ENCODE assay signal across 20 cellular contexts in genomic region chr5:113057437-113058052, GRCh38.
DNase-seq lines count a peak whose midpoint lies in the region; ATAC-seq and TF ChIP-seq lines count a peak whose summit lies in the region.
"Had no signal": no experiment of that assay in that cellular context is flagged by ENCODE, and none has a peak within 500 bp of the region (broad histone marks: within the 10 kb centered on the region; RNA-seq: fewer than 3 reads in every experiment).

No MANE protein-coding gene starts in this region.

- H3K23ac ChIP-seq in mesenchymal stem cell (ENCODE audit: low read length in 2 of 2): no peak overlapping the region

- peak overlapping the region in 1 of 2 experiments; percentile 33 for H3K18ac ChIP-seq in mesenchymal stem cell (ENCODE audit: low read depth in 1 of 2, low read length in 2 of 2)

- peak overlapping the region in 1 of 2 experiments; percentile 61 for H3K4ac ChIP-seq in mesenchymal stem cell (ENCODE audit: low read depth in 1 of 2, low read length in 2 of 2)

- no peak for TF ChIP-seq CTCF in right atrium auricular region (IDR thresholded peaks at IDR 0.05)
- TF ChIP-seq CTCF in VCaP (conservative IDR thresholded peaks at IDR 0.05): peak; percentile 43
- TF ChIP-seq CTCF in gastroesophageal sphincter (IDR thresholded peaks at IDR 0.05): no peak

- no peak overlapping the region for H2BK5ac ChIP-seq in mesenchymal stem cell (ENCODE audit: low read depth, low read length, poor library complexity, severe bottlenecking)

- H3K27ac Mint-ChIP-seq in stimulated activated effector memory CD8-positive, alpha-beta T cell treated with anti-CD3 and anti-CD28 coated beads, Interleukin-12 subunit alpha, Interleukin-12 subunit beta, amount 100 ng/mL, for 72 hours: peak overlapping the region; percentile 11
- H3K27ac Mint-ChIP-seq: activated CD4-positive, alpha-beta T cell treated with anti-CD3 and anti-CD28 coated beads, Interleukin-2, amount 10 ng/mL, durations not matched to agents 7 days and 5 days; stimulated activated naive B cell treated with anti-CD40 and anti-IgM and Interleukin-4, amounts not matched to agents 10 μg/mL and 1 μg/mL and 100 μg/mL, for 72 hours had no signal

- H3K27ac ChIP-seq in right atrium auricular region: no peak overlapping the region
- H3K27ac ChIP-seq in VCaP: no peak overlapping the region
- no peak overlapping the region for H3K27ac ChIP-seq in mesenchymal stem cell (ENCODE audit: low read length, poor library complexity, severe bottlenecking)
- no peak overlapping the region for H3K27ac ChIP-seq in gastroesophageal sphincter
- H3K27ac ChIP-seq: adrenal gland, breast epithelium, C4-2B, thyroid gland had no signal

- TF ChIP-seq EP300 in gastroesophageal sphincter (IDR thresholded peaks at IDR 0.05): no peak

- no peak overlapping the region for H3K4me2 ChIP-seq in mesenchymal stem cell (ENCODE audit: low read length, poor library complexity, severe bottlenecking)

- peaks cover 12% of the 10 kb centered on the region for H3K4me1 Mint-ChIP-seq in stimulated activated effector memory CD8-positive, alpha-beta T cell treated with anti-CD3 and anti-CD28 coated beads, Interleukin-12 subunit alpha, Interleukin-12 subunit beta, amount 100 ng/mL, for 72 hours

- no peak overlapping the region for H3K9ac ChIP-seq in mesenchymal stem cell (ENCODE audit: low read length)

- TF ChIP-seq POLR2A in gastroesophageal sphincter (IDR thresholded peaks at IDR 0.05): no peak

- H3K36me3 ChIP-seq in right atrium auricular region (no peaks in the 10 kb centered on the region), mesenchymal stem cell (ENCODE audit: control insufficient read depth in 1 of 2, insufficient read depth in 2 of 2, low read depth in 1 of 2, low read length in 2 of 2) (peaks cover 21 to 40% of the 10 kb centered on the region in 2 experiments), gastroesophageal sphincter (peaks cover 0 to 37% of the 10 kb centered on the region in 2 donors)
- H3K36me3 ChIP-seq: adrenal gland, breast epithelium, MG63, thyroid gland had no signal

- no peaks in the 10 kb centered on the region for H3K9me3 Mint-ChIP-seq in stimulated activated effector memory CD8-positive, alpha-beta T cell treated with anti-CD3 and anti-CD28 coated beads, Interleukin-12 subunit alpha, Interleukin-12 subunit beta, amount 100 ng/mL, for 72 hours
- H3K9me3 Mint-ChIP-seq: activated CD4-positive, alpha-beta T cell treated with anti-CD3 and anti-CD28 coated beads, Interleukin-2, amount 10 ng/mL, durations not matched to agents 7 days and 5 days; stimulated activated naive B cell treated with anti-CD40 and anti-IgM and Interleukin-4, amounts not matched to agents 10 μg/mL and 1 μg/mL and 100 μg/mL, for 72 hours had no signal

- H2BK120ac ChIP-seq in mesenchymal stem cell (ENCODE audit: low read depth, low read length): no peak overlapping the region

- H4K8ac ChIP-seq in mesenchymal stem cell (ENCODE audit: low read length): no peak overlapping the region

- 86% methylated on average over 15 of the region's 15 CpGs for WGBS in mesenchymal stem cell
- 78 to 95% methylated on average over 4 to 12 of the region's 15 CpGs for WGBS in gastroesophageal sphincter (ENCODE audit: low coverage in 1 of 2), 2 donors

- ATAC-seq in Right ventricle myocardium superior (ENCODE audit: poor library complexity) (peak; percentile 38), gastroesophageal sphincter (no peak)
- ATAC-seq in stimulated activated effector memory CD8-positive, alpha-beta T cell treated with anti-CD3 and anti-CD28 coated beads, Interleukin-12 subunit alpha, Interleukin-12 subunit beta, amount 100 ng/mL, for 72 hours: no peak
- ATAC-seq: Right ventricle myocardium inferior; stimulated activated naive B cell treated with anti-CD40 and anti-IgM and Interleukin-4, amounts not matched to agents 10 μg/mL and 1 μg/mL and 100 μg/mL, for 72 hours had no signal

- no peak overlapping the region for H3K4me3 ChIP-seq in right atrium auricular region
- no peak overlapping the region for H3K4me3 ChIP-seq in mesenchymal stem cell (ENCODE audit: insufficient read depth in 1 of 2, low read depth in 1 of 2, low read length in 2 of 2)
- H3K4me3 ChIP-seq in gastroesophageal sphincter: no peak overlapping the region
- H3K4me3 ChIP-seq: adrenal gland, breast epithelium, lung, MG63, thyroid gland had no signal

- intact Hi-C loops in Right ventricle myocardium superior (cut with DNase I): no loop called here

- H3K4me3 Mint-ChIP-seq in stimulated activated effector memory CD8-positive, alpha-beta T cell treated with anti-CD3 and anti-CD28 coated beads, Interleukin-12 subunit alpha, Interleukin-12 subunit beta, amount 100 ng/mL, for 72 hours: no peak overlapping the region
- H3K4me3 Mint-ChIP-seq: activated CD4-positive, alpha-beta T cell treated with anti-CD3 and anti-CD28 coated beads, Interleukin-2, amount 10 ng/mL, durations not matched to agents 7 days and 5 days; stimulated activated naive B cell treated with anti-CD40 and anti-IgM and Interleukin-4, amounts not matched to agents 10 μg/mL and 1 μg/mL and 100 μg/mL, for 72 hours had no signal

- H3K36me3 Mint-ChIP-seq in stimulated activated effector memory CD8-positive, alpha-beta T cell treated with anti-CD3 and anti-CD28 coated beads, Interleukin-12 subunit alpha, Interleukin-12 subunit beta, amount 100 ng/mL, for 72 hours: no peaks in the 10 kb centered on the region
- H3K36me3 Mint-ChIP-seq: stimulated activated naive B cell treated with anti-CD40 and anti-IgM and Interleukin-4, amounts not matched to agents 10 μg/mL and 1 μg/mL and 100 μg/mL, for 72 hours had no signal

- no peak for DNase-seq in Right ventricle myocardium superior
- DNase-seq in right atrium auricular region (ENCODE audit: low spot score): no peak
- no peak for DNase-seq in mesenchymal stem cell
- DNase-seq in stimulated activated effector memory CD8-positive, alpha-beta T cell treated with anti-CD3 and anti-CD28 coated beads, Interleukin-12 subunit alpha, Interleukin-12 subunit beta, amount 100 ng/mL, for 72 hours (ENCODE audit: low spot score in 2 of 2): no peak
- DNase-seq in activated gamma-delta T cell (lab: John Stamatoyannopoulos, UW): no peak
- no peak for DNase-seq in RPMI8226
- DNase-seq: activated CD4-positive, alpha-beta T cell treated with anti-CD3 and anti-CD28 coated beads, Interleukin-2, amount 10 ng/mL, durations not matched to agents 7 days and 5 days; cortex of kidney; GF-D8; hippocampal formation; MG63; stimulated activated naive B cell treated with anti-CD40 and anti-IgM and Interleukin-4, amounts not matched to agents 10 μg/mL and 1 μg/mL and 100 μg/mL, for 72 hours had no signal

- H3K4me1 ChIP-seq in right atrium auricular region (peaks cover 0 to 22% of the 10 kb centered on the region in 2 donors), mesenchymal stem cell (ENCODE audit: control insufficient read depth, insufficient read depth, low read depth, low read length) (peaks cover 24% of the 10 kb centered on the region), gastroesophageal sphincter (peaks cover 0 to 20% (median 0%) of the 10 kb centered on the region in 3 donors)
- H3K4me1 ChIP-seq: breast epithelium had no signal

- peak overlapping the region; percentile 18 for H4K91ac ChIP-seq in mesenchymal stem cell (ENCODE audit: low read length)

- no peaks in the 10 kb centered on the region for H3K27me3 ChIP-seq in right atrium auricular region
- no peaks in the 10 kb centered on the region for H3K27me3 ChIP-seq in mesenchymal stem cell (ENCODE audit: control insufficient read depth in 1 of 2, insufficient read depth in 1 of 2, low read length in 2 of 2)
- no peaks in the 10 kb centered on the region for H3K27me3 ChIP-seq in gastroesophageal sphincter
- H3K27me3 ChIP-seq: adrenal gland, breast epithelium, MG63, thyroid gland had no signal

- no peak overlapping the region for H2AK5ac ChIP-seq in mesenchymal stem cell (ENCODE audit: low read length, severe bottlenecking)

- peak overlapping the region in 1 of 2 experiments; percentile 24 for H2BK12ac ChIP-seq in mesenchymal stem cell (ENCODE audit: low read length in 2 of 2)

- H2AFZ ChIP-seq in mesenchymal stem cell (ENCODE audit: low read depth, low read length): no peak overlapping the region

- H2BK15ac ChIP-seq in mesenchymal stem cell (ENCODE audit: low read depth, poor library complexity, severe bottlenecking): peak overlapping the region; percentile 31

- H3K79me1 ChIP-seq in mesenchymal stem cell (replicated peaks; ENCODE audit: low read length, poor library complexity, severe bottlenecking): peaks cover 3% of the 10 kb centered on the region

- no peak overlapping the region for H3K14ac ChIP-seq in mesenchymal stem cell (ENCODE audit: low read length in 2 of 2)

- no peaks in the 10 kb centered on the region for H3K9me3 ChIP-seq in right atrium auricular region
- H3K9me3 ChIP-seq in mesenchymal stem cell (ENCODE audit: control insufficient read depth, low read length): no peaks in the 10 kb centered on the region
- no peaks in the 10 kb centered on the region for H3K9me3 ChIP-seq in gastroesophageal sphincter
- H3K9me3 ChIP-seq: adrenal gland, breast epithelium, MG63, thyroid gland had no signal
